ENCODE assay signal across 1 cellular context in the genomic region with DNA sequence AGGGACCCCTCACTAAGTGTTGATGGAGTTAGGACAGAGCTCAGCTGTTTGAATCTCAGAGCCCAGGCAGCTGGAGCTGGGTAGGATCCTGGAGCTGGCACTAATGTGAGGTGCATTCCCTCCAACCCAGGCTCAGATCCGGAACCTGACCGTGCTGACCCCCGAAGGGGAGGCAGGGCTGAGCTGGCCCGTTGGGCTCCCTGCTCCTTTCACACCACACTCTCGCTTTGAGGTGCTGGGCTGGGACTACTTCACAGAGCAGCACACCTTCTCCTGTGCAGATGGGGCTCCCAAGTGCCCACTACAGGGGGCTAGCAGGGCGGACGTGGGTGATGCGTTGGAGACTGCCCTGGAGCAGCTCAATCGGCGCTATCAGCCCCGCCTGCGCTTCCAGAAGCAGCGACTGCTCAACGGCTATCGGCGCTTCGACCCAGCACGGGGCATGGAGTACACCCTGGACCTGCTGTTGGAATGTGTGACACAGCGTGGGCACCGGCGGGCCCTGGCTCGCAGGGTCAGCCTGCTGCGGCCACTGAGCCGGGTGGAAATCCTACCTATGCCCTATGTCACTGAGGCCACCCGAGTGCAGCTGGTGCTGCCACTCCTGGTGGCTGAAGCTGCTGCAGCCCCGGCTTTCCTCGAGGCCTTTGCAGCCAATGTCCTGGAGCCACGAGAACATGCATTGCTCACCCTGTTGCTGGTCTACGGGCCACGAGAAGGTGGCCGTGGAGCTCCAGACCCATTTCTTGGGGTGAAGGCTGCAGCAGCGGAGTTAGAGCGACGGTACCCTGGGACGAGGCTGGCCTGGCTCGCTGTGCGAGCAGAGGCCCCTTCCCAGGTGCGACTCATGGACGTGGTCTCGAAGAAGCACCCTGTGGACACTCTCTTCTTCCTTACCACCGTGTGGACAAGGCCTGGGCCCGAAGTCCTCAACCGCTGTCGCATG.
A peak's percentile ranks its signal among the peaks of the same experiment; 100 is the strongest.
TF ChIP-seq lines count a peak whose summit lies in the region.

No MANE protein-coding gene starts in this region.

TF ChIP-seq in K562, 482 proteins besides CTCF, POLR2A, EP300 and RAD21:
- TF ChIP-seq POLR2G (IDR thresholded peaks at IDR 0.05; ENCODE audit: low read depth, low read length) (peak; percentile 72), ZNF79 (CRISPR knock-in tag; IDR thresholded peaks at IDR 0.05; ENCODE audit: low read depth) (no peak), HMGN3 (IDR thresholded peaks at IDR 0.05; ENCODE audit: borderline replicate concordance, extremely low read depth, insufficient read length, low read depth, low read length) (peak; percentile 53), DIDO1 (tag; IDR thresholded peaks at IDR 0.05; ENCODE audit: low read depth) (no peak), SPI1 (IDR thresholded peaks at IDR 0.05; ENCODE audit: borderline replicate concordance, low read depth, low read length) (no peak), PML (IDR thresholded peaks at IDR 0.05; ENCODE audit: low read length) (0 out of 2 replicates have a peak, but pooled peaks have one; percentile 1), CCNT2 (IDR thresholded peaks at IDR 0.05; ENCODE audit: borderline replicate concordance, extremely low read depth, insufficient read length, low read depth, low read length) (peak; percentile 28), POLR2B (IDR thresholded peaks at IDR 0.05; ENCODE audit: low read depth, partially characterized antibody) (peak; percentile 23), RBFOX2 (IDR thresholded peaks at IDR 0.05; ENCODE audit: low read depth, low read length) (peak; percentile 53), MCM2 (IDR thresholded peaks at IDR 0.05; ENCODE audit: low read depth) (no peak)
- TF ChIP-seq, protein P1, sequence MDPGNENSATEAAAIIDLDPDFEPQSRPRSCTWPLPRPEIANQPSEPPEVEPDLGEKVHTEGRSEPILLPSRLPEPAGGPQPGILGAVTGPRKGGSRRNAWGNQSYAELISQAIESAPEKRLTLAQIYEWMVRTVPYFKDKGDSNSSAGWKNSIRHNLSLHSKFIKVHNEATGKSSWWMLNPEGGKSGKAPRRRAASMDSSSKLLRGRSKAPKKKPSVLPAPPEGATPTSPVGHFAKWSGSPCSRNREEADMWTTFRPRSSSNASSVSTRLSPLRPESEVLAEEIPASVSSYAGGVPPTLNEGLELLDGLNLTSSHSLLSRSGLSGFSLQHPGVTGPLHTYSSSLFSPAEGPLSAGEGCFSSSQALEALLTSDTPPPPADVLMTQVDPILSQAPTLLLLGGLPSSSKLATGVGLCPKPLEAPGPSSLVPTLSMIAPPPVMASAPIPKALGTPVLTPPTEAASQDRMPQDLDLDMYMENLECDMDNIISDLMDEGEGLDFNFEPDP (CRISPR knock-in tag; IDR thresholded peaks at IDR 0.05) = peak; percentile 26; the same call in 1 of the 2 replicates
- TF ChIP-seq, protein P2, sequence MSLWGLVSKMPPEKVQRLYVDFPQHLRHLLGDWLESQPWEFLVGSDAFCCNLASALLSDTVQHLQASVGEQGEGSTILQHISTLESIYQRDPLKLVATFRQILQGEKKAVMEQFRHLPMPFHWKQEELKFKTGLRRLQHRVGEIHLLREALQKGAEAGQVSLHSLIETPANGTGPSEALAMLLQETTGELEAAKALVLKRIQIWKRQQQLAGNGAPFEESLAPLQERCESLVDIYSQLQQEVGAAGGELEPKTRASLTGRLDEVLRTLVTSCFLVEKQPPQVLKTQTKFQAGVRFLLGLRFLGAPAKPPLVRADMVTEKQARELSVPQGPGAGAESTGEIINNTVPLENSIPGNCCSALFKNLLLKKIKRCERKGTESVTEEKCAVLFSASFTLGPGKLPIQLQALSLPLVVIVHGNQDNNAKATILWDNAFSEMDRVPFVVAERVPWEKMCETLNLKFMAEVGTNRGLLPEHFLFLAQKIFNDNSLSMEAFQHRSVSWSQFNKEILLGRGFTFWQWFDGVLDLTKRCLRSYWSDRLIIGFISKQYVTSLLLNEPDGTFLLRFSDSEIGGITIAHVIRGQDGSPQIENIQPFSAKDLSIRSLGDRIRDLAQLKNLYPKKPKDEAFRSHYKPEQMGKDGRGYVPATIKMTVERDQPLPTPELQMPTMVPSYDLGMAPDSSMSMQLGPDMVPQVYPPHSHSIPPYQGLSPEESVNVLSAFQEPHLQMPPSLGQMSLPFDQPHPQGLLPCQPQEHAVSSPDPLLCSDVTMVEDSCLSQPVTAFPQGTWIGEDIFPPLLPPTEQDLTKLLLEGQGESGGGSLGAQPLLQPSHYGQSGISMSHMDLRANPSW (CRISPR knock-in tag; IDR thresholded peaks at IDR 0.05) = no peak
